ENCODE assay signal across 9 cellular contexts in genomic region chr2:10405441-10405840, GRCh38. TPM values are rescaled to one million over a fixed set of nuclear protein-coding genes. Genes with fewer than 3 reads are reported as not detected.
A peak's percentile ranks its signal among the peaks of the same experiment; 100 is the strongest.
DNase-seq lines count a peak whose midpoint lies in the region; ATAC-seq and TF ChIP-seq lines count a peak whose summit lies in the region.
"Had no signal": no experiment of that assay in that cellular context is flagged by ENCODE, and none has a peak within 500 bp of the region (broad histone marks: within the 10 kb centered on the region; RNA-seq: fewer than 3 reads in every experiment).

No MANE protein-coding gene starts in this region.

- TF ChIP-seq CTCF in coronary artery (IDR thresholded peaks at IDR 0.05) (no peak), lung (IDR thresholded peaks at IDR 0.05; ENCODE audit: control extremely low read depth, extremely low read depth) (no peak)

- H3K27ac ChIP-seq in coronary artery: peak overlapping the region; percentile 83 to 94
- peak overlapping the region; percentile 71 to 94 for H3K27ac ChIP-seq in lung (ENCODE audit: low read depth in 1 of 2, low read length in 1 of 2)
- peak overlapping the region; percentile 78 to 87 for H3K27ac ChIP-seq in aorta (ENCODE audit: low read depth in 1 of 2, low read length in 2 of 2)

- peaks cover 0 to 3% of the 10 kb centered on the region in 2 donors for H3K36me3 ChIP-seq in lung (ENCODE audit: control insufficient read depth in 2 of 2, insufficient read depth in 2 of 2, low read length in 2 of 2)
- H3K36me3 ChIP-seq in aorta (ENCODE audit: control insufficient read depth in 1 of 2, insufficient read depth in 2 of 2, low read length in 1 of 2): no peaks in the 10 kb centered on the region

- H3K9me3 ChIP-seq in lung (ENCODE audit: control insufficient read depth in 2 of 2, insufficient read depth in 1 of 2, low read length in 1 of 2) (no peaks in the 10 kb centered on the region), aorta (ENCODE audit: control insufficient read depth, low read length) (no peaks in the 10 kb centered on the region)

- WGBS in lung, 2 donors: 48 to 65% methylated on average over 13 of the region's 13 CpGs
- 6% methylated on average over 13 of the region's 13 CpGs for WGBS in aorta, 2 donors

- peaks cover 16 to 43% of the 10 kb centered on the region in 2 donors for H3K4me1 ChIP-seq in lung (ENCODE audit: control insufficient read depth in 2 of 2, insufficient read depth in 2 of 2, low read length in 2 of 2)
- H3K4me1 ChIP-seq in aorta (ENCODE audit: control insufficient read depth in 1 of 2, insufficient read depth in 2 of 2, low read length in 2 of 2): peaks cover 0 to 4% of the 10 kb centered on the region in 2 donors

- H3K4me3 ChIP-seq in coronary artery (peak overlapping the region; percentile 50), lung (no peak overlapping the region), aorta (ENCODE audit: low read length in 2 of 2) (no peak overlapping the region)

- DNase-seq in Right ventricle myocardium inferior (ENCODE audit: missing footprints) (no peak), cardiac septum (ENCODE audit: low spot score) (no peak), coronary artery (ENCODE audit: low spot score) (peak; percentile 97), lung (ENCODE audit: low spot score) (peak; percentile 84), aorta (peak; percentile 90 to 93), germinal center (ENCODE audit: low spot score) (no peak)
- no peak for DNase-seq in effector CD4-positive, alpha-beta T cell
- DNase-seq: NCI-H187 treated with DMSO at 0.1 percent for 48 hours had no signal

- ATAC-seq in Right ventricle myocardium inferior (peak; percentile 53), lung (ENCODE audit: insufficient read depth, low FRiP score) (peak; percentile 16), aorta (ENCODE audit: low FRiP score) (peak; percentile 85), GM21423 (IDR thresholded peaks at IDR 0.05; ENCODE audit: unreplicated experiment) (no peak)

- H3K27me3 ChIP-seq in lung (ENCODE audit: control insufficient read depth, insufficient read depth) (no peaks in the 10 kb centered on the region), aorta (ENCODE audit: control insufficient read depth in 1 of 2, insufficient read depth in 2 of 2, low read length in 1 of 2) (no peaks in the 10 kb centered on the region)

- intact Hi-C loops in Right ventricle myocardium inferior (cut with DNase I): loop anchor here (5.0 kb wide), 2 partner anchors 168 to 263 kb away; no protein-coding TSS in a partner anchor
- intact Hi-C loops in cardiac septum (cut with DNase I): loop anchor here (2.0 to 5.0 kb wide), 3 partner anchors 103 to 263 kb away; partner anchors contain the start of gene HPCAL1
- intact Hi-C loops in aorta (cut with DNase I): loop anchor here (1.0 to 5.0 kb wide), 4 partner anchors 42 to 120 kb away; partner anchors contain the start of genes HPCAL1 (in 2 of the 2) and ODC1 (in 1 of the 2)

RNA-seq across cellular contexts. Expression of gene ODC1, which starts 42.7 kb away (rescaled TPM):
- total RNA-seq in Right ventricle myocardium inferior (37.2 TPM), cardiac septum (58.0 TPM), lung (100 to 1,000 TPM in 1 of 2 donors, 10 to 100 TPM in 1; 49.2 to 102 TPM), aorta (10 to 100 TPM; 21.3 to 46.1 TPM)
- polyA plus RNA-seq in lung (100 to 1,000 TPM in 1 of 2 donors, 10 to 100 TPM in 1; 32.5 to 115 TPM), aorta (10 to 100 TPM; 31.6 to 45.7 TPM)

Comparison
In these comparisons a context has a peak if more than half of its experiments do, and no peak if none do; other contexts are left out.
1. DNase-seq: peak in coronary artery (single experiment), lung (single experiment) and aorta (2 of 2); none in Right ventricle myocardium inferior (single experiment), cardiac septum (single experiment), effector CD4-positive, alpha-beta T cell (single experiment) and germinal center (single experiment).
2. Peak in every context shown above with its lines, with median percentiles within 50 percentile points of each other: H3K27ac ChIP-seq.